1 cellular context compared by ENCODE assay signal in the genomic region with DNA sequence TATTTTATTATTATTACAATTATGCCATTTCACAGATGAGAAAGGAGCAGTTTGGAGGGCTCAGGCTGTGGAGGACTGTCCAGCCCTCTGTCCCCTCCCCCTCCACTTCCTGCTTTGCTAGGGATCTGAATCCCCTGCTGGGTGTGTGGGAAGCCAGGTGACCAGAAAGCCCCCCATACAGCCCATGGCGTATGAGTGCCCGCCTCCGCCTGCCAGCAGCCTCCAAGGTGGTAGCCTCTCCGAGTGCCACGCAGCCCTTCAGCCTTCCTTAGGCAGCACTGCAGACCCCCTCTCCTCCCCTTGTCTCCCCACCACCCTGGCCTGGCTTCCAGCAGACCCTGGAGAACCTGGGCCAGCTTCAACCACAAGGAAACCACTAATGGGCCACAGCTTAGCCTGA.
TF ChIP-seq lines count a peak whose summit lies in the region.

No MANE protein-coding gene starts in this region.

TF ChIP-seq in H1, 55 proteins besides CTCF, POLR2A, EP300 and RAD21:
- TF ChIP-seq SP1 (IDR thresholded peaks at IDR 0.05; ENCODE audit: low read depth, low read length) (no peak), JUN (IDR thresholded peaks at IDR 0.05; ENCODE audit: low read depth, low read length) (no peak), CBX5 (IDR thresholded peaks at IDR 0.05; ENCODE audit: low read depth, low read length) (no peak), BACH1 (IDR thresholded peaks at IDR 0.05; ENCODE audit: low read length) (no peak), EGR1 (IDR thresholded peaks at IDR 0.05; ENCODE audit: borderline replicate concordance, low read depth, low read length) (no peak), KDM4A (IDR thresholded peaks at IDR 0.05; ENCODE audit: low read depth, low read length, severe bottlenecking) (no peak), CTBP2 (IDR thresholded peaks at IDR 0.05; ENCODE audit: borderline replicate concordance, insufficient read depth, insufficient read length, low read length) (no peak), TBP (IDR thresholded peaks at IDR 0.05; ENCODE audit: low read depth, low read length) (no peak), CEBPB (IDR thresholded peaks at IDR 0.05; ENCODE audit: low read depth, low read length) (no peak), HDAC2 (IDR thresholded peaks at IDR 0.05; ENCODE audit: borderline replicate concordance in 1 of 2, low read depth in 2 of 2, low read length in 2 of 2) (no peak), MAFK (IDR thresholded peaks at IDR 0.05; ENCODE audit: low read depth, low read length) (no peak), ASH2L (IDR thresholded peaks at IDR 0.05; ENCODE audit: low read length) (no peak), TCF12 (IDR thresholded peaks at IDR 0.05; ENCODE audit: low read depth, low read length) (no peak), KDM1A (IDR thresholded peaks at IDR 0.05; ENCODE audit: borderline replicate concordance, low read length) (no peak), NANOG (IDR thresholded peaks at IDR 0.05; ENCODE audit: insufficient read depth, low read depth, low read length, poor library complexity, severe bottlenecking) (no peak), RFX5 (IDR thresholded peaks at IDR 0.05; ENCODE audit: borderline replicate concordance, low read depth, low read length) (no peak)
- TF ChIP-seq, protein P1, sequence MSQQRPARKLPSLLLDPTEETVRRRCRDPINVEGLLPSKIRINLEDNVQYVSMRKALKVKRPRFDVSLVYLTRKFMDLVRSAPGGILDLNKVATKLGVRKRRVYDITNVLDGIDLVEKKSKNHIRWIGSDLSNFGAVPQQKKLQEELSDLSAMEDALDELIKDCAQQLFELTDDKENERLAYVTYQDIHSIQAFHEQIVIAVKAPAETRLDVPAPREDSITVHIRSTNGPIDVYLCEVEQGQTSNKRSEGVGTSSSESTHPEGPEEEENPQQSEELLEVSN (IDR thresholded peaks at IDR 0.05), result no peak
- TF ChIP-seq, protein P2, sequence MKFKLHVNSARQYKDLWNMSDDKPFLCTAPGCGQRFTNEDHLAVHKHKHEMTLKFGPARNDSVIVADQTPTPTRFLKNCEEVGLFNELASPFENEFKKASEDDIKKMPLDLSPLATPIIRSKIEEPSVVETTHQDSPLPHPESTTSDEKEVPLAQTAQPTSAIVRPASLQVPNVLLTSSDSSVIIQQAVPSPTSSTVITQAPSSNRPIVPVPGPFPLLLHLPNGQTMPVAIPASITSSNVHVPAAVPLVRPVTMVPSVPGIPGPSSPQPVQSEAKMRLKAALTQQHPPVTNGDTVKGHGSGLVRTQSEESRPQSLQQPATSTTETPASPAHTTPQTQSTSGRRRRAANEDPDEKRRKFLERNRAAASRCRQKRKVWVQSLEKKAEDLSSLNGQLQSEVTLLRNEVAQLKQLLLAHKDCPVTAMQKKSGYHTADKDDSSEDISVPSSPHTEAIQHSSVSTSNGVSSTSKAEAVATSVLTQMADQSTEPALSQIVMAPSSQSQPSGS (IDR thresholded peaks at IDR 0.05; ENCODE audit: low read length), result no peak
